In the genomic region with DNA sequence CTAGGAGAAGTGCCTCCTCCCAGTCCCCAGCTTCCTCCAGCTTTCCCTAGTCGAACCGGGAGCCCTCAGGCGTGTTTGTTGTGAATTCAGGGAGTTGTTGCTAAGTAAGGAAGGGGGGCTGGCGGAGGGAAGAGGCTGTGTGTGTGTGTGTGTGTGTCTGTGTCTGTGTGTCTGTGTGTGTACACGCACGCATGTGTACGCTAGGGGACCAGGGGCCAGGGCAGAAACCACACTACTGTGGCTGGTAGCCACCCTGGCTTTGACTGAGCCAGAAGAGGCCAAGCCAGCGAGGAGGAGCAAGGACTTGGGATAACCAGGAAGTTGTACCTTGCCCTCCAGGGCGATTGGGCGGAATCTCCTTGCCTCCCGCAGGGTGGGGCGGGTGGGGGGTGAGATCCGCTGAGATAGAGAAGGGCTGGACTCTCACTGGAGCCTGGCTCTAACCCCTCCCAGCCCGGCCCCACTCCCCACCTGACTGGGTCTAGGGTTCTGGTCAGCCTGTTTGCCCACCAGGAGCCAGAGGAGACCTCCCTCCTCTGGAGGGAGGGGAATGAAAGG, we compare ENCODE assay signal across 8 cellular contexts. TPM values are rescaled to one million over a fixed set of nuclear protein-coding genes. Genes with fewer than 3 reads are reported as not detected.
A peak's percentile ranks its signal among the peaks of the same experiment; 100 is the strongest.
DNase-seq lines count a peak whose midpoint lies in the region; ATAC-seq and TF ChIP-seq lines count a peak whose summit lies in the region.

No MANE protein-coding gene starts in this region.

- TF ChIP-seq CTCF in progenitor cell of endocrine pancreas (IDR thresholded peaks at IDR 0.05; ENCODE audit: unreplicated experiment), result no peak
- TF ChIP-seq CTCF in GM10266 (IDR thresholded peaks at IDR 0.05; ENCODE audit: control insufficient read depth, insufficient read depth, low read depth, missing control alignments), result no peak

- DNase-seq in COR-L47 (lab: John Stamatoyannopoulos, UW) (peak; percentile 62), M059J (ENCODE audit: low read depth) (peak; percentile 97), glomerular visceral epithelial cell (ENCODE audit: extremely low spot score) (peak; percentile 92), progenitor cell of endocrine pancreas (ENCODE audit: low spot score, unreplicated experiment) (no peak), GM10266 (ENCODE audit: extremely low spot score) (no peak), Kasumi-1 (lab: John Stamatoyannopoulos, UW) (no peak)
- DNase-seq in activated naive CD4-positive, alpha-beta T cell treated with anti-CD3 and anti-CD28 coated beads, Interleukin-2, amount 10 ng/mL, durations not matched to agents 7 days and 5 days, result peak; percentile 65

- peaks cover 56% of the 10 kb centered on the region for H3K36me3 Mint-ChIP-seq in activated naive CD4-positive, alpha-beta T cell treated with anti-CD3 and anti-CD28 coated beads, Interleukin-2, amount 10 ng/mL, durations not matched to agents 7 days and 5 days
- no peaks in the 10 kb centered on the region for H3K36me3 Mint-ChIP-seq in progenitor cell of endocrine pancreas (ENCODE audit: insufficient read depth)

- H3K27ac Mint-ChIP-seq in activated naive CD4-positive, alpha-beta T cell treated with anti-CD3 and anti-CD28 coated beads, Interleukin-2, amount 10 ng/mL, durations not matched to agents 7 days and 5 days, result peak overlapping the region; percentile 99
- peak overlapping the region; percentile 91 for H3K27ac Mint-ChIP-seq in progenitor cell of endocrine pancreas

- peaks cover 87% of the 10 kb centered on the region for H3K4me1 Mint-ChIP-seq in activated naive CD4-positive, alpha-beta T cell treated with anti-CD3 and anti-CD28 coated beads, Interleukin-2, amount 10 ng/mL, durations not matched to agents 7 days and 5 days
- peaks cover 62% of the 10 kb centered on the region for H3K4me1 Mint-ChIP-seq in progenitor cell of endocrine pancreas (ENCODE audit: low read depth)

- CTCF ChIA-PET in activated naive CD4-positive, alpha-beta T cell treated with anti-CD3 and anti-CD28 coated beads, Interleukin-2, amount 10 ng/mL, durations not matched to agents 7 days and 5 days (lab: Charles Lee), result interaction anchor here (1.1 to 2.1 kb wide), 2 partner anchors 8 to 10 kb away, joined by 3 to 4 read pairs; no protein-coding TSS in a partner anchor

- no peaks in the 10 kb centered on the region for H3K27me3 Mint-ChIP-seq in activated naive CD4-positive, alpha-beta T cell treated with anti-CD3 and anti-CD28 coated beads, Interleukin-2, amount 10 ng/mL, durations not matched to agents 7 days and 5 days
- H3K27me3 Mint-ChIP-seq in progenitor cell of endocrine pancreas, result no peaks in the 10 kb centered on the region

- H3K9me3 Mint-ChIP-seq in activated naive CD4-positive, alpha-beta T cell treated with anti-CD3 and anti-CD28 coated beads, Interleukin-2, amount 10 ng/mL, durations not matched to agents 7 days and 5 days, result no peaks in the 10 kb centered on the region
- H3K9me3 Mint-ChIP-seq in progenitor cell of endocrine pancreas (ENCODE audit: low read depth), result no peaks in the 10 kb centered on the region

- peak overlapping the region; percentile 96 for H3K4me3 Mint-ChIP-seq in activated naive CD4-positive, alpha-beta T cell treated with anti-CD3 and anti-CD28 coated beads, Interleukin-2, amount 10 ng/mL, durations not matched to agents 7 days and 5 days
- peak overlapping the region; percentile 33 for H3K4me3 Mint-ChIP-seq in progenitor cell of endocrine pancreas (ENCODE audit: low read depth)

- no peak for ATAC-seq in GM19324 (IDR thresholded peaks at IDR 0.05; ENCODE audit: low FRiP score, unreplicated experiment)

RNA-seq across cellular contexts. Expression of a gene that starts 7.5 kb away (rescaled TPM):
- 15.9 and 27.4 TPM in 2 replicates for total RNA-seq in M059J (2014; rRNA removed; shearing (Covaris generic))
- total RNA-seq in progenitor cell of endocrine pancreas, result 26.4 and 30.3 TPM in 2 replicates

RNA-seq across cellular contexts. Expression of a gene that starts 34.5 kb away (rescaled TPM):
- not detected in 2 replicates for total RNA-seq in M059J (2014; rRNA removed; shearing (Covaris generic))
- total RNA-seq in progenitor cell of endocrine pancreas, result not detected in 2 replicates

RNA-seq across cellular contexts. Expression of a gene that starts 37.9 kb away (rescaled TPM):
- total RNA-seq in M059J (2014; rRNA removed; shearing (Covaris generic)), result not detected in 2 replicates
- total RNA-seq in progenitor cell of endocrine pancreas, result 0.41 TPM in 1 of 2 replicates, not detected in the other

RNA-seq across cellular contexts. Expression of a gene that starts 53.4 kb away (rescaled TPM):
- total RNA-seq in M059J (2014; rRNA removed; shearing (Covaris generic)), result not detected in 2 replicates
- total RNA-seq in progenitor cell of endocrine pancreas, result not detected in 2 replicates

Comparison
In these comparisons a context has a peak if more than half of its experiments do, and no peak if none do; other contexts are left out.
1. DNase-seq: peak in COR-L47 (single experiment), M059J (single experiment), activated naive CD4-positive, alpha-beta T cell treated with anti-CD3 and anti-CD28 coated beads, Interleukin-2, amount 10 ng/mL, durations not matched to agents 7 days and 5 days (single experiment) and glomerular visceral epithelial cell (single experiment); none in progenitor cell of endocrine pancreas (single experiment), GM10266 (single experiment) and Kasumi-1 (0 of 2).